In genomic region chr2:144519934-144520717, GRCh38 we compare ENCODE assay signal across 8 cellular contexts. TPM values are rescaled to one million over a fixed set of nuclear protein-coding genes. Genes with fewer than 3 reads are reported as not detected.
A peak's percentile ranks its signal among the peaks of the same experiment; 100 is the strongest.
DNase-seq lines count a peak whose midpoint lies in the region; ATAC-seq and TF ChIP-seq lines count a peak whose summit lies in the region.

Gene ZEB2 (minus strand): TSS chr2:144520119. CDS start chr2:144517350, 2,769 bp downstream.

- intact Hi-C loops in Right ventricle myocardium inferior (cut with DNase I) = loop anchor here (5.0 to 10.0 kb wide), 11 partner anchors 118 to 1395 kb away; no protein-coding TSS in a partner anchor

- H3K4me3 Mint-ChIP-seq in activated naive CD8-positive, alpha-beta T cell treated with anti-CD3 and anti-CD28 coated beads for 36 hours = no peak within 1 kb of the TSS
- H3K4me3 Mint-ChIP-seq in osteocyte (ENCODE audit: unreplicated experiment) = no peak within 1 kb of the TSS

- ATAC-seq in Right ventricle myocardium inferior (peak; percentile 33), HG02759 (IDR thresholded peaks at IDR 0.05; ENCODE audit: unreplicated experiment) (no peak)

- DNase-seq in activated CD4-positive, alpha-beta T cell treated with anti-CD3 and anti-CD28 coated beads for 48 hours = peak; percentile 39
- no peak for DNase-seq in activated CD4-positive, alpha-beta T cell treated with anti-CD3 and anti-CD28 coated beads, Interleukin-2, amount 50 U/mL, for 4 hours
- DNase-seq in NCI-H446 treated with DMSO at 0.1 percent for 48 hours (lab: John Stamatoyannopoulos, UW) (peak; percentile 92), Right ventricle myocardium inferior (ENCODE audit: missing footprints) (peak; percentile 73), osteocyte (ENCODE audit: extremely low spot score, unreplicated experiment) (peak; percentile 90), 8988T (no peak)
- peak; percentile 28 for DNase-seq in activated naive CD8-positive, alpha-beta T cell treated with anti-CD3 and anti-CD28 coated beads for 36 hours

- H3K27me3 Mint-ChIP-seq in activated naive CD8-positive, alpha-beta T cell treated with anti-CD3 and anti-CD28 coated beads for 36 hours = peaks cover 14% of the 10 kb centered on the region
- no peaks in the 10 kb centered on the region for H3K27me3 Mint-ChIP-seq in osteocyte (ENCODE audit: unreplicated experiment)

- H3K9me3 Mint-ChIP-seq in activated naive CD8-positive, alpha-beta T cell treated with anti-CD3 and anti-CD28 coated beads for 36 hours = no peaks in the 10 kb centered on the region
- no peaks in the 10 kb centered on the region for H3K9me3 Mint-ChIP-seq in osteocyte (ENCODE audit: unreplicated experiment)

- no peak within 1 kb of the TSS for H3K27ac Mint-ChIP-seq in activated naive CD8-positive, alpha-beta T cell treated with anti-CD3 and anti-CD28 coated beads for 36 hours
- peak within 1 kb of the TSS; percentile 90 for H3K27ac Mint-ChIP-seq in osteocyte (ENCODE audit: unreplicated experiment)

- peaks cover 2% of the 10 kb centered on the region for H3K36me3 Mint-ChIP-seq in activated naive CD8-positive, alpha-beta T cell treated with anti-CD3 and anti-CD28 coated beads for 36 hours
- H3K36me3 Mint-ChIP-seq in osteocyte (ENCODE audit: unreplicated experiment) = peaks cover 2% of the 10 kb centered on the region

- peak; percentile 88 for TF ChIP-seq CTCF in osteocyte (IDR thresholded peaks at IDR 0.05)

- peaks cover 19% of the 10 kb centered on the region for H3K4me1 Mint-ChIP-seq in activated naive CD8-positive, alpha-beta T cell treated with anti-CD3 and anti-CD28 coated beads for 36 hours
- H3K4me1 Mint-ChIP-seq in osteocyte (ENCODE audit: unreplicated experiment) = peaks cover 37% of the 10 kb centered on the region

RNA-seq across cellular contexts. Expression of gene ZEB2, which starts in this region (rescaled TPM):
- total RNA-seq in activated naive CD8-positive, alpha-beta T cell treated with anti-CD3 and anti-CD28 coated beads for 36 hours = 10 to 100 TPM in 1 of 2 experiments, 1 to 10 TPM in 1; 9.0 to 10.5 TPM
- total RNA-seq in Right ventricle myocardium inferior (89.0 TPM), osteocyte (126 and 139 TPM in 2 replicates)

Comparison
In these comparisons a context has a peak if more than half of its experiments do, and no peak if none do; other contexts are left out.
1. DNase-seq: peak in activated CD4-positive, alpha-beta T cell treated with anti-CD3 and anti-CD28 coated beads for 48 hours (single experiment), NCI-H446 treated with DMSO at 0.1 percent for 48 hours (single experiment), activated naive CD8-positive, alpha-beta T cell treated with anti-CD3 and anti-CD28 coated beads for 36 hours (single experiment), Right ventricle myocardium inferior (single experiment) and osteocyte (single experiment); none in activated CD4-positive, alpha-beta T cell treated with anti-CD3 and anti-CD28 coated beads, Interleukin-2, amount 50 U/mL, for 4 hours (0 of 2) and 8988T (single experiment).